1 cellular context compared by ENCODE assay signal in genomic region chr20:578940-579690, GRCh38. TPM values are rescaled to one million over a fixed set of nuclear protein-coding genes. Genes with fewer than 3 reads are reported as not detected.
"Had no signal": no experiment of that assay in that cellular context is flagged by ENCODE, and none has a peak within 500 bp of the region (broad histone marks: within the 10 kb centered on the region; RNA-seq: fewer than 3 reads in every experiment).

No MANE protein-coding gene starts in this region.

RNA-seq across cellular contexts. Expression of gene TCF15, which starts 31.0 kb away (rescaled TPM):
- total RNA-seq: GM12878 had no signal
